Comparison of ENCODE assay signal across 1 cellular context in genomic region chr16:4491898-4492297, GRCh38.
A peak's percentile ranks its signal among the peaks of the same experiment; 100 is the strongest.
TF ChIP-seq lines count a peak whose summit lies in the region.

No MANE protein-coding gene starts in this region.

TF ChIP-seq in HepG2, 621 proteins besides CTCF, POLR2A, EP300 and RAD21:
- TF ChIP-seq ZNF121 (CRISPR knock-in tag; IDR thresholded peaks at IDR 0.05), result peak; percentile 33; the same call in 1 of the 2 replicates
- TF ChIP-seq MYPOP (CRISPR knock-in tag; IDR thresholded peaks at IDR 0.05), result no peak
- no peak for TF ChIP-seq CENPBD1 (CRISPR knock-in tag; IDR thresholded peaks at IDR 0.05; ENCODE audit: borderline replicate concordance, low read depth)
- TF ChIP-seq ZNF3 (CRISPR knock-in tag; IDR thresholded peaks at IDR 0.05), result no peak
